14 cellular contexts compared by ENCODE assay signal in the genomic region with DNA sequence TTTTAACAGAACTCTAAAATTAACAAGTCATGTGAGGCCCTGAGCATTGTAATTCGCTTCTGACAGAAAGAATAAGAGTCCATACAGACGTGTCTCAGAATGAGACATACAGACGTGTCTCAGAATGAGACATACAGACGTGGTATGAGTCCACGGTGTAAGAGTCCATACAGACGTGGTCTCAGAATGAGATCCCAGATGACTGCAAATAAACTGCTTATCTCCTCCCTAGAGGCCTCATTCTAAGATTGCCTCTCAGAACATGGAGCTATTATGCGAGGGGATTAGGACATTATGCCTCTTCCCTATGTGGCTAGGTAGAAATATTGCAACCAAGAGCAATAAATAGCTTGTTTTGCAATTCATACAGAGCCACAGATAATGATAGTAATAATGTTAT.
A peak's percentile ranks its signal among the peaks of the same experiment; 100 is the strongest.
DNase-seq lines count a peak whose midpoint lies in the region; ATAC-seq, FAIRE-seq and TF ChIP-seq lines count a peak whose summit lies in the region.
"Had no signal": no experiment of that assay in that cellular context is flagged by ENCODE, and none has a peak within 500 bp of the region (broad histone marks: within the 10 kb centered on the region; RNA-seq: fewer than 3 reads in every experiment).

No MANE protein-coding gene starts in this region.

- H3K9ac ChIP-seq in trophoblast cell (ENCODE audit: low read length): no peak overlapping the region

- no TSS peak for BruUV-seq in Caco-2 (replicated peaks; lab: Mats Ljungman, UMichigan)

- no peaks in the 10 kb centered on the region for H3K36me3 Mint-ChIP-seq in CD8-positive, alpha-beta T cell
- H3K36me3 Mint-ChIP-seq in Caco-2 (ENCODE audit: insufficient read depth, unreplicated experiment): peaks cover 13% of the 10 kb centered on the region

- FAIRE-seq in D721Med (lab: Jason Lieb, UNC): peak; percentile 94

- no peak overlapping the region for H4K91ac ChIP-seq in trophoblast cell (ENCODE audit: low read depth, low read length)

- no peak overlapping the region for H3K23ac ChIP-seq in trophoblast cell (ENCODE audit: low read length)

- no peak for TF ChIP-seq CTCF in D721Med (IDR thresholded peaks at IDR 0.05; ENCODE audit: insufficient read depth, missing control alignments)
- no peak for TF ChIP-seq CTCF in CD8-positive, alpha-beta T cell (IDR thresholded peaks at IDR 0.05)
- TF ChIP-seq CTCF in Caco-2 (IDR thresholded peaks at IDR 0.05; ENCODE audit: insufficient read depth in 1 of 2, low read depth in 1 of 2, low read length in 1 of 2, severe bottlenecking in 1 of 2, unreplicated experiment in 1 of 2): no peak

- peak; percentile 62 for ATAC-seq in GM18517 (IDR thresholded peaks at IDR 0.05; ENCODE audit: unreplicated experiment)
- peak; percentile 89 for ATAC-seq in HG02884 (IDR thresholded peaks at IDR 0.05; ENCODE audit: unreplicated experiment)
- no peak for ATAC-seq in CD8-positive, alpha-beta T cell

- no peak overlapping the region for H3K14ac ChIP-seq in trophoblast cell (ENCODE audit: low read length)

- peak overlapping the region; percentile 84 for H3K27ac ChIP-seq in caudate nucleus (ENCODE audit: low read depth, low read length)
- no peak overlapping the region for H3K27ac ChIP-seq in CD8-positive, alpha-beta T cell (ENCODE audit: low read depth, low read length)
- no peak overlapping the region for H3K27ac ChIP-seq in trophoblast cell (ENCODE audit: low read depth, low read length)
- H3K27ac ChIP-seq: tibial artery had no signal

- H3K79me1 ChIP-seq in trophoblast cell (ENCODE audit: low read length): no peaks in the 10 kb centered on the region

- no peaks in the 10 kb centered on the region for H3K4me1 ChIP-seq in CD8-positive, alpha-beta T cell (ENCODE audit: insufficient read depth, low read length)
- peaks cover 0 to 3% of the 10 kb centered on the region in 2 experiments for H3K4me1 ChIP-seq in trophoblast cell (ENCODE audit: control insufficient read depth in 1 of 2, insufficient read depth in 2 of 2, low read length in 2 of 2)
- no peaks in the 10 kb centered on the region for H3K4me1 ChIP-seq in Caco-2
- H3K4me1 ChIP-seq: BE2C, tibial artery had no signal

- H2BK120ac ChIP-seq in trophoblast cell (ENCODE audit: insufficient read depth, low read length, poor library complexity): no peak overlapping the region

- no peak overlapping the region for H2AK5ac ChIP-seq in trophoblast cell (ENCODE audit: low read length)

- H3K9me3 Mint-ChIP-seq in CD8-positive, alpha-beta T cell: no peaks in the 10 kb centered on the region
- H3K9me3 Mint-ChIP-seq in Caco-2 (ENCODE audit: unreplicated experiment): no peaks in the 10 kb centered on the region

- H3K27me3 ChIP-seq in CD8-positive, alpha-beta T cell (ENCODE audit: insufficient read depth, low read length): no peaks in the 10 kb centered on the region
- H3K27me3 ChIP-seq in trophoblast cell (ENCODE audit: insufficient read depth, low read length) (no peaks in the 10 kb centered on the region), Caco-2 (replicated peaks; ENCODE audit: control insufficient read depth, insufficient read depth, low read length) (no peaks in the 10 kb centered on the region)
- H3K27me3 ChIP-seq: BE2C, tibial artery had no signal

- no CpG with 5 or more reads among the region's 7 CpGs for WGBS in trophoblast cell (ENCODE audit: extremely low coverage, insufficient coverage, insufficient read length)

- H3K18ac ChIP-seq in trophoblast cell (ENCODE audit: low read length): no peak overlapping the region

- intact Hi-C loops in CD8-positive, alpha-beta T cell (cut with DNase I, micrococcal nuclease): no loop called here
- intact Hi-C loops in Caco-2 (cut with micrococcal nuclease; ENCODE audit: unreplicated experiment): no loop called here

- H2AFZ ChIP-seq in trophoblast cell (ENCODE audit: insufficient read depth, low read length, poor library complexity): no peak overlapping the region

- H2BK5ac ChIP-seq in trophoblast cell (ENCODE audit: low read depth, low read length, poor library complexity): no peak overlapping the region

- no peak overlapping the region for H4K8ac ChIP-seq in trophoblast cell (ENCODE audit: low read depth, low read length)

- H3K4me1 Mint-ChIP-seq in CD8-positive, alpha-beta T cell (ENCODE audit: low read depth): peaks cover 8% of the 10 kb centered on the region
- peaks cover 9% of the 10 kb centered on the region for H3K4me1 Mint-ChIP-seq in Caco-2 (ENCODE audit: low read depth, unreplicated experiment)

- H2BK12ac ChIP-seq in trophoblast cell (ENCODE audit: low read length): no peak overlapping the region

- no peak overlapping the region for H3K27ac Mint-ChIP-seq in CD8-positive, alpha-beta T cell
- no peak overlapping the region for H3K27ac Mint-ChIP-seq in Caco-2 (ENCODE audit: unreplicated experiment)

- no peaks in the 10 kb centered on the region for H3K9me3 ChIP-seq in CD8-positive, alpha-beta T cell (ENCODE audit: low read length)
- H3K9me3 ChIP-seq in trophoblast cell (ENCODE audit: insufficient read depth, low read depth, low read length) (no peaks in the 10 kb centered on the region), Caco-2 (no peaks in the 10 kb centered on the region)
- H3K9me3 ChIP-seq: BE2C, tibial artery had no signal

- no peak overlapping the region for H3K4ac ChIP-seq in trophoblast cell (ENCODE audit: low read depth, low read length)

- no peak overlapping the region for H3K4me3 ChIP-seq in CD8-positive, alpha-beta T cell (ENCODE audit: low read depth, low read length)
- no peak overlapping the region for H3K4me3 ChIP-seq in trophoblast cell (ENCODE audit: low read depth, low read length)
- H3K4me3 ChIP-seq in Caco-2 (ENCODE audit: low read depth, low read length): no peak overlapping the region
- H3K4me3 ChIP-seq: tibial artery had no signal

- H3K79me2 ChIP-seq in trophoblast cell (ENCODE audit: control insufficient read depth, insufficient read depth, low read length, poor library complexity): no peaks in the 10 kb centered on the region

- H3K4me2 ChIP-seq in trophoblast cell (ENCODE audit: low read length): no peak overlapping the region

- POLR2A ChIA-PET in CD8-positive, alpha-beta T cell (lab: Charles Lee): no interaction called here
- POLR2A ChIA-PET in Caco-2 (lab: Charles Lee): no interaction called here

- H3K36me3 ChIP-seq in CD8-positive, alpha-beta T cell (ENCODE audit: insufficient read depth, low read length): no peaks in the 10 kb centered on the region
- H3K36me3 ChIP-seq in trophoblast cell (ENCODE audit: control insufficient read depth in 1 of 2, insufficient read depth in 2 of 2, low read length in 2 of 2): no peaks in the 10 kb centered on the region
- no peaks in the 10 kb centered on the region; the same call in 1 of the 2 replicates for H3K36me3 ChIP-seq in Caco-2 (ENCODE audit: control insufficient read depth, insufficient read depth, low read length)
- H3K36me3 ChIP-seq: BE2C, tibial artery had no signal

- H4K12ac ChIP-seq in trophoblast cell (ENCODE audit: low read depth, low read length): no peak overlapping the region

- no peak overlapping the region for H3K4me3 Mint-ChIP-seq in CD8-positive, alpha-beta T cell
- H3K4me3 Mint-ChIP-seq in Caco-2 (ENCODE audit: unreplicated experiment): no peak overlapping the region

- CTCF ChIA-PET in CD8-positive, alpha-beta T cell (lab: Charles Lee): no interaction called here
- CTCF ChIA-PET in Caco-2 (lab: Charles Lee): no interaction called here

- no peaks in the 10 kb centered on the region for H3K27me3 Mint-ChIP-seq in CD8-positive, alpha-beta T cell (ENCODE audit: low read depth)
- H3K27me3 Mint-ChIP-seq in Caco-2 (ENCODE audit: insufficient read depth, unreplicated experiment): no peaks in the 10 kb centered on the region

- DNase-seq in D721Med (ENCODE audit: insufficient read length, low spot score): no peak
- no peak for DNase-seq in caudate nucleus (lab: John Stamatoyannopoulos, UW)
- DNase-seq in LoVo (ENCODE audit: low spot score): no peak
- DNase-seq in CD8-positive, alpha-beta T cell: no peak
- DNase-seq in trophoblast cell: no peak
- no peak for DNase-seq in Caco-2
- DNase-seq: activated CD4-positive, alpha-beta T cell treated with anti-CD3 and anti-CD28 coated beads for 4 hours; amniotic stem cell; BE2C; NCI-H2029; NCI-H524; tibial artery had no signal
